In genomic region chr11:123718075-123718868, GRCh38 we compare ENCODE assay signal across 21 cellular contexts. TPM values are rescaled to one million over a fixed set of nuclear protein-coding genes. Genes with fewer than 3 reads are reported as not detected.
"Had no signal": no experiment of that assay in that cellular context is flagged by ENCODE, and none has a peak within 500 bp of the region (broad histone marks: within the 10 kb centered on the region; RNA-seq: fewer than 3 reads in every experiment).

No MANE protein-coding gene starts in this region.

- H3K4me2 ChIP-seq: neural progenitor cell had no signal

- H3K27me3 ChIP-seq: heart right ventricle, neural progenitor cell, right lobe of liver had no signal

- H3K36me3 ChIP-seq: gastroesophageal sphincter, neural progenitor cell, right lobe of liver had no signal

- H2AFZ ChIP-seq: neural progenitor cell had no signal

- H3K9me3 ChIP-seq: gastroesophageal sphincter, heart right ventricle, psoas muscle, right lobe of liver had no signal

- H3K9me3 Mint-ChIP-seq: activated CD4-positive, alpha-beta memory T cell treated with anti-CD3 and anti-CD28 coated beads for 36 hours; activated naive CD8-positive, alpha-beta T cell treated with anti-CD3 and anti-CD28 coated beads, Interleukin-2, amount 10 ng/mL, durations not matched to agents 7 days and 5 days; activated T-cell treated with anti-CD3 and anti-CD28 coated beads, Interleukin-2, amount 50 U/mL, for 4 hours; neural progenitor cell had no signal

- H3K4me1 ChIP-seq: gastroesophageal sphincter, heart right ventricle, neural progenitor cell, psoas muscle, right lobe of liver had no signal

- FAIRE-seq: islet of Langerhans had no signal

- H3K27ac ChIP-seq: gastroesophageal sphincter, heart right ventricle, neural progenitor cell, psoas muscle, right lobe of liver had no signal

- H3K4me1 Mint-ChIP-seq: activated naive CD8-positive, alpha-beta T cell treated with anti-CD3 and anti-CD28 coated beads, Interleukin-2, amount 10 ng/mL, durations not matched to agents 7 days and 5 days; neural progenitor cell had no signal

- ATAC-seq: activated T-cell treated with anti-CD3 and anti-CD28 coated beads, Interleukin-2, amount 50 U/mL, for 4 hours; gastroesophageal sphincter; heart right ventricle; left colon; psoas muscle; right lobe of liver had no signal

- H3K4me3 Mint-ChIP-seq: activated CD4-positive, alpha-beta memory T cell treated with anti-CD3 and anti-CD28 coated beads for 36 hours; activated naive CD8-positive, alpha-beta T cell treated with anti-CD3 and anti-CD28 coated beads, Interleukin-2, amount 10 ng/mL, durations not matched to agents 7 days and 5 days; activated T-cell treated with anti-CD3 and anti-CD28 coated beads, Interleukin-2, amount 50 U/mL, for 4 hours; neural progenitor cell had no signal

- H3K27ac Mint-ChIP-seq: activated CD4-positive, alpha-beta memory T cell treated with anti-CD3 and anti-CD28 coated beads for 36 hours; activated naive CD8-positive, alpha-beta T cell treated with anti-CD3 and anti-CD28 coated beads, Interleukin-2, amount 10 ng/mL, durations not matched to agents 7 days and 5 days; neural progenitor cell had no signal

- DNase-seq: activated CD4-positive, alpha-beta memory T cell treated with anti-CD3 and anti-CD28 coated beads for 36 hours; activated CD4-positive, alpha-beta T cell treated with anti-CD3 and anti-CD28 coated beads for 1 hour; activated gamma-delta T cell treated with Interleukin-2 at 50 U/mL for 16 hours; activated naive CD8-positive, alpha-beta T cell treated with anti-CD3 and anti-CD28 coated beads, Interleukin-2, amount 10 ng/mL, durations not matched to agents 7 days and 5 days; activated T-cell treated with anti-CD3 and anti-CD28 coated beads, Interleukin-2, amount 50 U/mL, for 4 hours; aorta; cerebellar nuclear complex; effector CD8-positive, alpha-beta T cell; heart right ventricle; left colon; psoas muscle; right lobe of liver; T-helper 1 cell; T1000 had no signal

- H3K9ac ChIP-seq: neural progenitor cell had no signal

- H3K4me3 ChIP-seq: gastroesophageal sphincter, heart right ventricle, lung, neural progenitor cell, psoas muscle, right lobe of liver had no signal

RNA-seq across cellular contexts. Expression of gene OR6X1, which starts 36.0 kb away (rescaled TPM):
- total RNA-seq: activated CD4-positive, alpha-beta memory T cell treated with anti-CD3 and anti-CD28 coated beads for 36 hours; activated naive CD8-positive, alpha-beta T cell treated with anti-CD3 and anti-CD28 coated beads, Interleukin-2, amount 10 ng/mL, durations not matched to agents 7 days and 5 days; activated T-cell treated with anti-CD3 and anti-CD28 coated beads, Interleukin-2, amount 50 U/mL, for 4 hours; aorta; gastroesophageal sphincter; heart right ventricle; left colon; lung; osteocyte; psoas muscle; right lobe of liver; urinary bladder had no signal
- polyA plus RNA-seq: aorta, heart right ventricle, lung, psoas muscle, thymus, urinary bladder had no signal
